8 cellular contexts compared by ENCODE assay signal in the genomic region with DNA sequence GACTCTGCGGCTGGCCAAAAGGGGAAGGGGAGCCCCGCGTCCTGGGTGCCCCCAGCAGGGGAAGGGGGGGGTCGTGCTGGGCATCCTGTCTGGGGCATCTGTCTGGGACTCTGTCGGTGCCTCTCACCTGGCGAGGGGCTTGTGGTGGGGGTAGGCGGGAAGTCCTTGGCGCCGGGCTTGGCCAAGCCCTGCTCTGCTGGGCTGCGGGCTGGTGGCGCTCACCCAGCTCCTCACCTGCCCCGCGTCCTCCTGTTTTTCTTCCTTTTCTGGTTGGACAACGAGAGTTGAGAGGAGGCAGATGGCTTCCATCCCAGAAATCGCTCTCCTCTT.
DNase-seq lines count a peak whose midpoint lies in the region; ATAC-seq and TF ChIP-seq lines count a peak whose summit lies in the region.
"Not testable (repeated sequence)": the region's sequence is repeated elsewhere in the genome, so short reads cannot be mapped to it uniquely, and the experiment has no call there.

No MANE protein-coding gene starts in this region.

- H3K4me1 ChIP-seq in CD8-positive, alpha-beta T cell (ENCODE audit: insufficient read depth, low read length); heart left ventricle; mesendoderm (ENCODE audit: control insufficient read depth, low read depth, low read length); trophoblast cell (ENCODE audit: control insufficient read depth in 1 of 2, insufficient read depth in 2 of 2, low read length in 2 of 2); thoracic aorta (ENCODE audit: control insufficient read depth in 1 of 2, low read depth in 2 of 2): not testable (repeated sequence)

- not testable (repeated sequence) for ATAC-seq in CD8-positive, alpha-beta T cell; activated CD8-positive, alpha-beta T cell treated with anti-CD3 and anti-CD28 coated beads for 36 hours; central memory CD8-positive, alpha-beta T cell (replicated peaks; ENCODE audit: extremely low read depth, poor library complexity, severe bottlenecking); heart left ventricle; thoracic aorta (ENCODE audit: insufficient number of reproducible peaks, low FRiP score, low read depth)

- H3K4me3 Mint-ChIP-seq in CD8-positive, alpha-beta T cell = peak overlapping the region; percentile 66
- H3K4me3 Mint-ChIP-seq in activated CD8-positive, alpha-beta T cell treated with anti-CD3 and anti-CD28 coated beads for 36 hours = peak overlapping the region; percentile 65
- H3K4me3 Mint-ChIP-seq in central memory CD8-positive, alpha-beta T cell = peak overlapping the region; percentile 74

- not testable (repeated sequence) for H3K4me3 ChIP-seq in CD8-positive, alpha-beta T cell (ENCODE audit: low read depth, low read length); mesendoderm (ENCODE audit: low read length)
- H3K4me3 ChIP-seq in heart left ventricle (peak overlapping the region in 9 of 12 donors; percentile 3 to 71 (median 57)), trophoblast cell (ENCODE audit: low read depth, low read length) (peak overlapping the region; percentile 75), thoracic aorta (peak overlapping the region; percentile 91)

- H3K4ac ChIP-seq in mesendoderm (ENCODE audit: low read depth, low read length); trophoblast cell (ENCODE audit: low read depth, low read length): not testable (repeated sequence)

- H3K9ac ChIP-seq in mesendoderm (ENCODE audit: low read length) = peak overlapping the region; percentile 83
- not testable (repeated sequence) for H3K9ac ChIP-seq in trophoblast cell (ENCODE audit: low read length)

- peaks cover 30% of the 10 kb centered on the region for H3K27me3 Mint-ChIP-seq in CD8-positive, alpha-beta T cell (ENCODE audit: low read depth)
- peaks cover 31% of the 10 kb centered on the region for H3K27me3 Mint-ChIP-seq in activated CD8-positive, alpha-beta T cell treated with anti-CD3 and anti-CD28 coated beads for 36 hours
- peaks cover 69% of the 10 kb centered on the region for H3K27me3 Mint-ChIP-seq in central memory CD8-positive, alpha-beta T cell

- not testable (repeated sequence) for H2BK5ac ChIP-seq in mesendoderm (ENCODE audit: low read length); trophoblast cell (ENCODE audit: low read depth, low read length, poor library complexity)

- H2AFZ ChIP-seq in trophoblast cell (ENCODE audit: insufficient read depth, low read length, poor library complexity) = peak overlapping the region; percentile 96

- not testable (repeated sequence) for H2AK5ac ChIP-seq in mesendoderm (ENCODE audit: low read length); trophoblast cell (ENCODE audit: low read length)

- not testable (repeated sequence) for H3K79me2 ChIP-seq in mesendoderm (ENCODE audit: control insufficient read depth, insufficient read depth, low read length); trophoblast cell (ENCODE audit: control insufficient read depth, insufficient read depth, low read length, poor library complexity)

- intact Hi-C loops in CD8-positive, alpha-beta T cell (cut with DNase I, micrococcal nuclease) = loop anchor here (1.0 to 10.0 kb wide), 3 partner anchors 126 to 485 kb away; no protein-coding TSS in a partner anchor
- intact Hi-C loops in activated CD8-positive, alpha-beta T cell treated with anti-CD3 and anti-CD28 coated beads for 36 hours (cut with micrococcal nuclease) = loop anchor here (2.0 kb wide), 1 partner anchor 126 kb away; no protein-coding TSS in a partner anchor
- intact Hi-C loops in heart left ventricle (cut with DNase I) = loop anchor here in 5 of 10 donors (5.0 to 10.0 kb wide), 3 partner anchors 122 to 484 kb away; no protein-coding TSS in a partner anchor

- DNase-seq in CD8-positive, alpha-beta T cell; central memory CD8-positive, alpha-beta T cell (ENCODE audit: low spot score in 2 of 2); heart left ventricle; thoracic aorta (ENCODE audit: low spot score): not testable (repeated sequence)
- DNase-seq in activated CD8-positive, alpha-beta T cell treated with anti-CD3 and anti-CD28 coated beads for 36 hours = peak; percentile 6
- peak; percentile 26 for DNase-seq in mesendoderm
- peak in 1 of 2 donors; percentile 27 for DNase-seq in trophoblast cell

- CTCF ChIA-PET in CD8-positive, alpha-beta T cell (lab: Charles Lee) = interaction anchor here (0.7 to 1.4 kb wide), 5 partner anchors 65 to 128 kb away, joined by 3 to 9 read pairs (median 3); no protein-coding TSS in a partner anchor
- CTCF ChIA-PET in activated CD8-positive, alpha-beta T cell treated with anti-CD3 and anti-CD28 coated beads for 36 hours (lab: Charles Lee) = interaction anchor here (0.9 to 1.7 kb wide), 4 partner anchors 71 to 163 kb away, joined by 3 to 10 read pairs (median 8); no protein-coding TSS in a partner anchor

- not testable (repeated sequence) for H3K4me1 Mint-ChIP-seq in CD8-positive, alpha-beta T cell (ENCODE audit: low read depth); activated CD8-positive, alpha-beta T cell treated with anti-CD3 and anti-CD28 coated beads for 36 hours (ENCODE audit: low read depth); central memory CD8-positive, alpha-beta T cell

- not testable (repeated sequence) for H3K79me1 ChIP-seq in mesendoderm (ENCODE audit: low read length); trophoblast cell (ENCODE audit: low read length)

- not testable (repeated sequence) for H3K9me3 Mint-ChIP-seq in CD8-positive, alpha-beta T cell; activated CD8-positive, alpha-beta T cell treated with anti-CD3 and anti-CD28 coated beads for 36 hours; central memory CD8-positive, alpha-beta T cell

- H3K18ac ChIP-seq in mesendoderm (ENCODE audit: low read length); trophoblast cell (ENCODE audit: low read length): not testable (repeated sequence)

- POLR2A ChIA-PET in CD8-positive, alpha-beta T cell (lab: Charles Lee); activated CD8-positive, alpha-beta T cell treated with anti-CD3 and anti-CD28 coated beads for 36 hours (lab: Charles Lee): not testable (repeated sequence)

- not testable (repeated sequence) for H4K12ac ChIP-seq in trophoblast cell (ENCODE audit: low read depth, low read length)

- not testable (repeated sequence) for H4K91ac ChIP-seq in trophoblast cell (ENCODE audit: low read depth, low read length)

- TF ChIP-seq CTCF in CD8-positive, alpha-beta T cell (IDR thresholded peaks at IDR 0.05); activated CD8-positive, alpha-beta T cell treated with anti-CD3 and anti-CD28 coated beads for 36 hours (IDR thresholded peaks at IDR 0.05); heart left ventricle (IDR thresholded peaks at IDR 0.05); thoracic aorta (IDR thresholded peaks at IDR 0.05): not testable (repeated sequence)

- H4K5ac ChIP-seq in mesendoderm (ENCODE audit: low read length) = not testable (repeated sequence)

- not testable (repeated sequence) for H3K9me3 ChIP-seq in CD8-positive, alpha-beta T cell (ENCODE audit: low read length); KOPT-K1 (ENCODE audit: insufficient read depth, low read length, poor library complexity, severe bottlenecking); heart left ventricle; trophoblast cell (ENCODE audit: insufficient read depth, low read depth, low read length); thoracic aorta

- H3K4me2 ChIP-seq in mesendoderm (ENCODE audit: low read length) = peak overlapping the region; percentile 27
- peak overlapping the region; percentile 100 for H3K4me2 ChIP-seq in trophoblast cell (ENCODE audit: low read length)

- not testable (repeated sequence) for H2BK12ac ChIP-seq in trophoblast cell (ENCODE audit: low read length)

- H3K27ac Mint-ChIP-seq in CD8-positive, alpha-beta T cell; activated CD8-positive, alpha-beta T cell treated with anti-CD3 and anti-CD28 coated beads for 36 hours: not testable (repeated sequence)
- H3K27ac Mint-ChIP-seq in central memory CD8-positive, alpha-beta T cell (ENCODE audit: low read depth) = peak overlapping the region; percentile 13

- H3K36me3 Mint-ChIP-seq in CD8-positive, alpha-beta T cell; activated CD8-positive, alpha-beta T cell treated with anti-CD3 and anti-CD28 coated beads for 36 hours (ENCODE audit: low read depth); central memory CD8-positive, alpha-beta T cell (ENCODE audit: insufficient read depth): not testable (repeated sequence)

- WGBS in heart left ventricle, 4 donors = 10 to 32% (median 12%) methylated on average over 9 to 15 of the region's 15 CpGs
- no CpG with 5 or more reads among the region's 15 CpGs for WGBS in mesendoderm (ENCODE audit: extremely low coverage, insufficient coverage, low lambda C conversion rate)
- WGBS in trophoblast cell (ENCODE audit: extremely low coverage, insufficient coverage, insufficient read length) = no CpG with 5 or more reads among the region's 15 CpGs

- not testable (repeated sequence) for H3K27ac ChIP-seq in CD8-positive, alpha-beta T cell (ENCODE audit: low read depth, low read length); heart left ventricle; mesendoderm (ENCODE audit: low read depth, low read length); trophoblast cell (ENCODE audit: low read depth, low read length); thoracic aorta
- H3K27ac ChIP-seq in KOPT-K1 (ENCODE audit: low read depth, low read length, poor library complexity, severe bottlenecking) = peak overlapping the region; percentile 88

- H4K8ac ChIP-seq in mesendoderm (ENCODE audit: low read depth, low read length); trophoblast cell (ENCODE audit: low read depth, low read length): not testable (repeated sequence)

- H2BK120ac ChIP-seq in mesendoderm (ENCODE audit: low read depth, low read length); trophoblast cell (ENCODE audit: insufficient read depth, low read length, poor library complexity): not testable (repeated sequence)

- H3K56ac ChIP-seq in mesendoderm (ENCODE audit: low read length) = peak overlapping the region; percentile 42

- H2BK15ac ChIP-seq in mesendoderm (replicated peaks; ENCODE audit: low read depth) = not testable (repeated sequence)

- H3K36me3 ChIP-seq in CD8-positive, alpha-beta T cell (ENCODE audit: insufficient read depth, low read length); KOPT-K1 (ENCODE audit: insufficient read depth, low read length); heart left ventricle; mesendoderm (ENCODE audit: control insufficient read depth, insufficient read depth, low read length); trophoblast cell (ENCODE audit: control insufficient read depth in 1 of 2, insufficient read depth in 2 of 2, low read length in 2 of 2); thoracic aorta: not testable (repeated sequence)

- not testable (repeated sequence) for H3K14ac ChIP-seq in trophoblast cell (ENCODE audit: low read length)

- H3K23ac ChIP-seq in mesendoderm (ENCODE audit: low read length); trophoblast cell (ENCODE audit: low read length): not testable (repeated sequence)

- H3K27me3 ChIP-seq in CD8-positive, alpha-beta T cell (ENCODE audit: insufficient read depth, low read length); mesendoderm (ENCODE audit: insufficient read depth, low read length, poor library complexity); trophoblast cell (ENCODE audit: insufficient read depth, low read length); thoracic aorta (replicated peaks; ENCODE audit: insufficient read depth): not testable (repeated sequence)
- peaks cover 0 to 12% (median 3%) of the 10 kb centered on the region in 9 donors for H3K27me3 ChIP-seq in heart left ventricle

- TF ChIP-seq POLR2A in heart left ventricle (IDR thresholded peaks at IDR 0.05) = not testable (repeated sequence)
